11 cellular contexts compared by ENCODE assay signal in genomic region chr7:140922741-140923345, GRCh38. TPM values are rescaled to one million over a fixed set of nuclear protein-coding genes. Genes with fewer than 3 reads are reported as not detected.
DNase-seq lines count a peak whose midpoint lies in the region; ATAC-seq and TF ChIP-seq lines count a peak whose summit lies in the region.
"Had no signal": no experiment of that assay in that cellular context is flagged by ENCODE, and none has a peak within 500 bp of the region (broad histone marks: within the 10 kb centered on the region; RNA-seq: fewer than 3 reads in every experiment).

No MANE protein-coding gene starts in this region.

- CTCF ChIA-PET in mammary epithelial cell (lab: Charles Lee; ENCODE audit: low non-redundant PET), result no interaction called here
- CTCF ChIA-PET in MCF 10A (lab: Yijun Ruan, JAX), result interaction anchor here (0.6 to 1.9 kb wide), 5 partner anchors 33 to 173 kb away, joined by 3 to 6 read pairs (median 5); no protein-coding TSS in a partner anchor
- CTCF ChIA-PET in Panc1 (lab: Charles Lee), result interaction anchor here (2.5 kb wide), 1 partner anchor 112 kb away, joined by 11 read pairs; no protein-coding TSS in a partner anchor

- H3K4me2 ChIP-seq in mammary epithelial cell (ENCODE audit: insufficient read depth, low read depth, low read length), result peak overlapping the region; percentile 84

- 58% methylated on average over 2 of the region's 2 CpGs for WGBS in mammary epithelial cell (ENCODE audit: low coverage, missing lambda C conversion rate)
- WGBS in thyroid gland, 2 donors, result 57 to 63% methylated on average over 2 of the region's 2 CpGs

- no peak for ATAC-seq in Panc1
- ATAC-seq in HG03095 (IDR thresholded peaks at IDR 0.05; ENCODE audit: unreplicated experiment), result no peak
- ATAC-seq: T-cell had no signal

- H3K27me3 ChIP-seq in mammary epithelial cell (ENCODE audit: insufficient read depth, low read length) (no peaks in the 10 kb centered on the region), Panc1 (ENCODE audit: control insufficient read depth, insufficient read depth, low read length) (no peaks in the 10 kb centered on the region), thyroid gland (no peaks in the 10 kb centered on the region)

- in situ Hi-C loops in mammary epithelial cell (cut with MboI; ENCODE audit: low sequenced_read_pairs in 2 of 2), result no loop called here
- in situ Hi-C loops in Panc1 (cut with HindIII; ENCODE audit: low pct_unique_long_range_greater_than_20kb, low sequenced_read_pairs), result no loop called here

- H3K27me3 Mint-ChIP-seq in MCF 10A (ENCODE audit: insufficient read depth, unreplicated experiment), result no peaks in the 10 kb centered on the region
- H3K27me3 Mint-ChIP-seq: IgD-negative memory B cell, T-cell had no signal

- H3K9me3 ChIP-seq in mammary epithelial cell (replicated peaks; ENCODE audit: insufficient read depth, low read length), result no peaks in the 10 kb centered on the region
- no peaks in the 10 kb centered on the region; the same call in 1 of the 2 replicates for H3K9me3 ChIP-seq in Panc1 (ENCODE audit: control insufficient read depth, insufficient read depth, low read depth, low read length)
- H3K9me3 ChIP-seq in thyroid gland, result no peaks in the 10 kb centered on the region

- H3K79me2 ChIP-seq in mammary epithelial cell (ENCODE audit: insufficient read depth, low read length), result peaks cover 66% of the 10 kb centered on the region

- POLR2A ChIA-PET in MCF 10A (lab: Yijun Ruan, JAX) (interaction anchor here (0.6 to 3.4 kb wide), 9 partner anchors 9 to 747 kb away, joined by 3 to 31 read pairs (median 4); partner anchors contain the start of genes MRPS33 and SLC37A3), Panc1 (lab: Charles Lee) (no interaction called here)

- no peak overlapping the region for H3K27ac Mint-ChIP-seq in MCF 10A (ENCODE audit: low read depth, unreplicated experiment)
- H3K27ac Mint-ChIP-seq: IgD-negative memory B cell, T-cell had no signal

- intact Hi-C loops in mammary epithelial cell (cut with micrococcal nuclease), result loop anchor here (5.0 to 10.0 kb wide), 2 partner anchors 89 to 228 kb away; partner anchors contain the start of genes MRPS33 and NDUFB2
- intact Hi-C loops in MCF 10A (cut with micrococcal nuclease), result no loop called here
- intact Hi-C loops in Panc1 (cut with micrococcal nuclease; ENCODE audit: unreplicated experiment), result loop anchor here (5.0 kb wide), 1 partner anchor 111 kb away; no protein-coding TSS in a partner anchor
- intact Hi-C loops in thyroid gland (cut with DNase I), result no loop called here

- dilution Hi-C loops in mammary epithelial cell (cut with HindIII; ENCODE audit: low sequenced_read_pairs), result no loop called here

- H3K27ac ChIP-seq in mammary epithelial cell (ENCODE audit: insufficient read depth, low read depth, low read length) (no peak overlapping the region), Panc1 (ENCODE audit: low read length) (no peak overlapping the region; the same call in 1 of the 2 replicates), thyroid gland (peak overlapping the region in 2 of 3 donors; percentile 99)

- H2AFZ ChIP-seq in mammary epithelial cell (ENCODE audit: low read depth, low read length), result no peak overlapping the region

- TF ChIP-seq CTCF in mammary epithelial cell (conservative IDR thresholded peaks at IDR 0.05 in 1 of 2, IDR thresholded peaks at IDR 0.05 in 1 of 2; ENCODE audit: extremely low read depth in 1 of 2, insufficient read depth in 1 of 2, low read depth in 1 of 2, low read length in 2 of 2) (no peak), MCF 10A (IDR thresholded peaks at IDR 0.05; ENCODE audit: unreplicated experiment) (no peak), Panc1 (IDR thresholded peaks at IDR 0.05) (no peak), foreskin fibroblast (IDR thresholded peaks at IDR 0.05; ENCODE audit: low read depth, low read length) (no peak), thyroid gland (IDR thresholded peaks at IDR 0.05) (no peak)

- H3K4me3 ChIP-seq in mammary epithelial cell (replicated peaks in 1 of 3; ENCODE audit: insufficient read depth in 1 of 3, low read depth in 2 of 3, low read length in 3 of 3) (peak overlapping the region in 2 of 3 experiments; percentile 83 to 89), Panc1 (ENCODE audit: low read depth in 2 of 2, low read length in 2 of 2) (peak overlapping the region in 1 of 2 experiments; percentile 98; a peak in 3 of 4 replicates), foreskin fibroblast (ENCODE audit: low read depth in 1 of 2, low read length in 2 of 2) (peak overlapping the region; percentile 85 to 99), thyroid gland (replicated peaks in 1 of 3) (no peak overlapping the region)

- DNase-seq in mammary epithelial cell, result no peak
- no peak for DNase-seq in MCF 10A (ENCODE audit: unreplicated experiment)
- DNase-seq in Panc1 (ENCODE audit: low read depth, low spot score), result no peak
- no peak for DNase-seq in foreskin fibroblast
- no peak for DNase-seq in thyroid gland
- DNase-seq in CD1c-positive myeloid dendritic cell (ENCODE audit: extremely low spot score), result no peak
- no peak for DNase-seq in epidermal melanocyte (ENCODE audit: insufficient read length, low spot score)
- DNase-seq: NCI-H446 treated with DMSO at 0.1 percent for 48 hours, T-cell had no signal

- no TSS peak for BruUV-seq in mammary epithelial cell (replicated peaks; lab: Mats Ljungman, UMichigan)
- BruUV-seq in MCF 10A (replicated peaks; lab: Mats Ljungman, UMichigan), result no TSS peak
- BruUV-seq in Panc1 (replicated peaks; lab: Mats Ljungman, UMichigan), result TSS peak; percentile 72

- H3K4me1 ChIP-seq in mammary epithelial cell (ENCODE audit: insufficient read depth, low read length) (peaks cover 4% of the 10 kb centered on the region), Panc1 (ENCODE audit: control insufficient read depth, insufficient read depth, low read length) (peaks cover 5% of the 10 kb centered on the region; the same call in 1 of the 2 replicates), thyroid gland (peaks cover 12 to 15% of the 10 kb centered on the region in 2 donors)

- H3K36me3 ChIP-seq in mammary epithelial cell (ENCODE audit: insufficient read depth, low read length), result no peaks in the 10 kb centered on the region
- H3K36me3 ChIP-seq in Panc1 (ENCODE audit: control insufficient read depth, insufficient read depth, low read length), result no peaks in the 10 kb centered on the region; the same call in 1 of the 2 replicates
- H3K36me3 ChIP-seq in thyroid gland, result no peaks in the 10 kb centered on the region

- peaks cover 5% of the 10 kb centered on the region for H3K36me3 Mint-ChIP-seq in MCF 10A (ENCODE audit: insufficient read depth, unreplicated experiment)

- H4K20me1 ChIP-seq in mammary epithelial cell (ENCODE audit: insufficient read depth, low read length), result no peaks in the 10 kb centered on the region

- H3K9ac ChIP-seq in mammary epithelial cell (ENCODE audit: insufficient read depth, low read length), result peak overlapping the region; percentile 92

- TF ChIP-seq POLR2A in thyroid gland (IDR thresholded peaks at IDR 0.05), result no peak

- peaks cover 12% of the 10 kb centered on the region for H3K4me1 Mint-ChIP-seq in MCF 10A (ENCODE audit: insufficient read depth, unreplicated experiment)

- H3K4me3 Mint-ChIP-seq in MCF 10A (ENCODE audit: unreplicated experiment), result no peak overlapping the region
- H3K4me3 Mint-ChIP-seq: IgD-negative memory B cell, T-cell had no signal

- no peaks in the 10 kb centered on the region for H3K9me3 Mint-ChIP-seq in MCF 10A (ENCODE audit: unreplicated experiment)
- H3K9me3 Mint-ChIP-seq: IgD-negative memory B cell had no signal

RNA-seq across cellular contexts. Expression of gene BRAF, which starts 1.9 kb away (rescaled TPM):
- total RNA-seq in mammary epithelial cell, result 10 to 100 TPM; 22.8 to 26.6 TPM
- 7.6 TPM for polyA plus RNA-seq in mammary epithelial cell
- polyA minus RNA-seq in mammary epithelial cell, result 33.0 TPM
- total RNA-seq in MCF 10A (2022), result 32.2 and 33.7 TPM in 2 replicates
- 26.3 TPM for total RNA-seq in Panc1 (2021; ENCODE audit: unreplicated experiment)
- 7.5 TPM for polyA plus RNA-seq in Panc1 (2012; ENCODE audit: insufficient read length)
- total RNA-seq in thyroid gland, result 100 to 1,000 TPM in 2 of 4 donors, 10 to 100 TPM in 2; 71.5 to 135 (median 102) TPM

Comparison
In these comparisons a context has a peak if more than half of its experiments do, and no peak if none do; other contexts are left out.
1. intact Hi-C loops: an anchor here in mammary epithelial cell (5.0 to 10.0 kb wide) and Panc1 (5.0 kb wide); none called in MCF 10A and thyroid gland.
2. H3K27ac ChIP-seq: peak in thyroid gland (2 of 3); none in mammary epithelial cell (single experiment) and Panc1 (single experiment).
3. H3K4me3 ChIP-seq: peak in mammary epithelial cell (2 of 3) and foreskin fibroblast (2 of 2); none in thyroid gland (0 of 3).